ENCODE assay signal across 19 cellular contexts in genomic region chr1:28905921-28906666, GRCh38.
"Had no signal": no experiment of that assay in that cellular context is flagged by ENCODE, and none has a peak within 500 bp of the region (broad histone marks: within the 10 kb centered on the region; RNA-seq: fewer than 3 reads in every experiment).

No MANE protein-coding gene starts in this region.

- ATAC-seq: activated CD4-positive, CD25-positive, alpha-beta regulatory T cell treated with anti-CD3 and anti-CD28 coated beads, Interleukin-2, amount 50 U/mL, for 24 hours; activated naive CD8-positive, alpha-beta T cell treated with anti-CD3 and anti-CD28 coated beads, Interleukin-2, amount 50 U/mL, for 24 hours; body of pancreas; left colon; naive thymus-derived CD8-positive, alpha-beta T cell; psoas muscle; stimulated activated memory B cell treated with anti-CD40 and anti-IgM and Interleukin-4, amounts not matched to agents 10 μg/mL and 1 μg/mL and 100 μg/mL, for 72 hours had no signal

- H3K27me3 ChIP-seq: body of pancreas, cardiac muscle cell, heart right ventricle, neutrophil, ovary, sigmoid colon, transverse colon had no signal

- H3K4me3 ChIP-seq: body of pancreas, cardiac muscle cell, heart right ventricle, ovary, psoas muscle, sigmoid colon, smooth muscle cell, transverse colon had no signal

- H3K4me1 ChIP-seq: body of pancreas, psoas muscle, sigmoid colon, transverse colon had no signal

- H3K9me3 ChIP-seq: body of pancreas, neutrophil, ovary, psoas muscle, sigmoid colon, transverse colon had no signal

- DNase-seq: activated CD4-positive, alpha-beta memory T cell treated with anti-CD3 and anti-CD28 coated beads, Interleukin-2, amount 10 ng/mL, durations not matched to agents 7 days and 5 days; activated CD4-positive, alpha-beta T cell treated with anti-CD3 and anti-CD28 coated beads, Interleukin-2, amount 10 ng/mL, durations not matched to agents 24 days and 14 days; activated naive CD4-positive, alpha-beta T cell treated with anti-CD3 and anti-CD28 coated beads for 36 hours; activated naive CD8-positive, alpha-beta T cell treated with anti-CD3 and anti-CD28 coated beads, Interleukin-2, amount 50 U/mL, for 24 hours; body of pancreas; heart right ventricle; left colon; naive thymus-derived CD8-positive, alpha-beta T cell; ovary; psoas muscle; sigmoid colon; stimulated activated CD4-positive, alpha-beta T cell treated with anti-CD3 and anti-CD28 coated beads, Interleukin-15, amount 100 ng/mL, for 24 hours; transverse colon had no signal

- H3K36me3 ChIP-seq: cardiac muscle cell, heart right ventricle, neutrophil, ovary, sigmoid colon, transverse colon had no signal

- H3K27ac ChIP-seq: body of pancreas, cardiac muscle cell, epithelial cell of prostate, heart right ventricle, neutrophil, ovary, psoas muscle, sigmoid colon, transverse colon had no signal
